2 cellular contexts compared by ENCODE assay signal in the genomic region with DNA sequence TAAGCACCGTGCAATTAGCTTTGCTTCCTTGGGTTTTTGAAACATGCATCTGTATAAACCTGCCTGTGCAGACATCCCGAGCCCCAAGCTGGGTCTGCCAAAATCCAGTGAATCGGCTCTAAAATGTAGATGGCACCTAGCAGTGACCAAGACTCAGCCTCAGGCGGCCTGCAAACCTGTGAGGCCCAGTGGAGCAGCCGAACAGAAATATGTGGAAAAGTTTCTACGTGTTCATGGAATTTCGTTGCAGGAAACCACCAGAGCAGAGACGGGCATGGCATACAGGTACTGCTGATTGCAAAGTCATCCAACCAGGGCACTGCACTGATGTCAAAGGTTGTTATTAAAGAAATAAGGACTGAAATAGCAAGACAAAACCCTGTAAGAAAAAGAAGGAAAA.
TF ChIP-seq lines count a peak whose summit lies in the region.

No MANE protein-coding gene starts in this region.

TF ChIP-seq in SK-N-SH, 30 proteins besides CTCF, POLR2A, EP300 and RAD21 (continued from another document):
- TF ChIP-seq RXRA (IDR thresholded peaks at IDR 0.05; ENCODE audit: borderline replicate concordance, low read depth) = no peak
- TF ChIP-seq, protein P1, sequence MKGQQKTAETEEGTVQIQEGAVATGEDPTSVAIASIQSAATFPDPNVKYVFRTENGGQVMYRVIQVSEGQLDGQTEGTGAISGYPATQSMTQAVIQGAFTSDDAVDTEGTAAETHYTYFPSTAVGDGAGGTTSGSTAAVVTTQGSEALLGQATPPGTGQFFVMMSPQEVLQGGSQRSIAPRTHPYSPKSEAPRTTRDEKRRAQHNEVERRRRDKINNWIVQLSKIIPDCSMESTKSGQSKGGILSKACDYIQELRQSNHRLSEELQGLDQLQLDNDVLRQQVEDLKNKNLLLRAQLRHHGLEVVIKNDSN (IDR thresholded peaks at IDR 0.05; ENCODE audit: borderline replicate concordance, low read depth) = no peak
- TF ChIP-seq SMC3 (IDR thresholded peaks at IDR 0.05; ENCODE audit: low read depth, low read length) = no peak
- TF ChIP-seq POLR2AphosphoS5 (IDR thresholded peaks at IDR 0.05; ENCODE audit: low read depth, low read length) = no peak
- no peak for TF ChIP-seq JUND (IDR thresholded peaks at IDR 0.05)
- TF ChIP-seq ELF1 (IDR thresholded peaks at IDR 0.05) = no peak
- TF ChIP-seq, protein P2, sequence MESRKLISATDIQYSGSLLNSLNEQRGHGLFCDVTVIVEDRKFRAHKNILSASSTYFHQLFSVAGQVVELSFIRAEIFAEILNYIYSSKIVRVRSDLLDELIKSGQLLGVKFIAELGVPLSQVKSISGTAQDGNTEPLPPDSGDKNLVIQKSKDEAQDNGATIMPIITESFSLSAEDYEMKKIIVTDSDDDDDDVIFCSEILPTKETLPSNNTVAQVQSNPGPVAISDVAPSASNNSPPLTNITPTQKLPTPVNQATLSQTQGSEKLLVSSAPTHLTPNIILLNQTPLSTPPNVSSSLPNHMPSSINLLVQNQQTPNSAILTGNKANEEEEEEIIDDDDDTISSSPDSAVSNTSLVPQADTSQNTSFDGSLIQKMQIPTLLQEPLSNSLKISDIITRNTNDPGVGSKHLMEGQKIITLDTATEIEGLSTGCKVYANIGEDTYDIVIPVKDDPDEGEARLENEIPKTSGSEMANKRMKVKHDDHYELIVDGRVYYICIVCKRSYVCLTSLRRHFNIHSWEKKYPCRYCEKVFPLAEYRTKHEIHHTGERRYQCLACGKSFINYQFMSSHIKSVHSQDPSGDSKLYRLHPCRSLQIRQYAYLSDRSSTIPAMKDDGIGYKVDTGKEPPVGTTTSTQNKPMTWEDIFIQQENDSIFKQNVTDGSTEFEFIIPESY (IDR thresholded peaks at IDR 0.05; ENCODE audit: borderline replicate concordance, low read depth) = no peak
- TF ChIP-seq, protein P3, sequence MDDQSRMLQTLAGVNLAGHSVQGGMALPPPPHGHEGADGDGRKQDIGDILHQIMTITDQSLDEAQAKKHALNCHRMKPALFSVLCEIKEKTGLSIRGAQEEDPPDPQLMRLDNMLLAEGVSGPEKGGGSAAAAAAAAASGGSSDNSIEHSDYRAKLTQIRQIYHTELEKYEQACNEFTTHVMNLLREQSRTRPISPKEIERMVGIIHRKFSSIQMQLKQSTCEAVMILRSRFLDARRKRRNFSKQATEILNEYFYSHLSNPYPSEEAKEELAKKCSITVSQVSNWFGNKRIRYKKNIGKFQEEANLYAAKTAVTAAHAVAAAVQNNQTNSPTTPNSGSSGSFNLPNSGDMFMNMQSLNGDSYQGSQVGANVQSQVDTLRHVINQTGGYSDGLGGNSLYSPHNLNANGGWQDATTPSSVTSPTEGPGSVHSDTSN (IDR thresholded peaks at IDR 0.05) = no peak
- TF ChIP-seq MXI1 (IDR thresholded peaks at IDR 0.05; ENCODE audit: low read depth, low read length) = no peak
- no peak for TF ChIP-seq FOSL2 (IDR thresholded peaks at IDR 0.05; ENCODE audit: borderline replicate concordance, low read depth)

TF ChIP-seq in SK-N-SH treated with all-trans-retinoic acid at 6 μM for 48 hours, 23 proteins besides CTCF, POLR2A, EP300 and RAD21 (continued from another document):
- TF ChIP-seq, protein P4, sequence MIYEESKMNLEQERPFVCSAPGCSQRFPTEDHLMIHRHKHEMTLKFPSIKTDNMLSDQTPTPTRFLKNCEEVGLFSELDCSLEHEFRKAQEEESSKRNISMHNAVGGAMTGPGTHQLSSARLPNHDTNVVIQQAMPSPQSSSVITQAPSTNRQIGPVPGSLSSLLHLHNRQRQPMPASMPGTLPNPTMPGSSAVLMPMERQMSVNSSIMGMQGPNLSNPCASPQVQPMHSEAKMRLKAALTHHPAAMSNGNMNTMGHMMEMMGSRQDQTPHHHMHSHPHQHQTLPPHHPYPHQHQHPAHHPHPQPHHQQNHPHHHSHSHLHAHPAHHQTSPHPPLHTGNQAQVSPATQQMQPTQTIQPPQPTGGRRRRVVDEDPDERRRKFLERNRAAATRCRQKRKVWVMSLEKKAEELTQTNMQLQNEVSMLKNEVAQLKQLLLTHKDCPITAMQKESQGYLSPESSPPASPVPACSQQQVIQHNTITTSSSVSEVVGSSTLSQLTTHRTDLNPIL (CRISPR knock-in tag; IDR thresholded peaks at IDR 0.05; ENCODE audit: low read depth) = no peak
- no peak for TF ChIP-seq ZNF565 (CRISPR knock-in tag; conservative IDR thresholded peaks at IDR 0.05; ENCODE audit: low read depth)
- TF ChIP-seq, protein P5, sequence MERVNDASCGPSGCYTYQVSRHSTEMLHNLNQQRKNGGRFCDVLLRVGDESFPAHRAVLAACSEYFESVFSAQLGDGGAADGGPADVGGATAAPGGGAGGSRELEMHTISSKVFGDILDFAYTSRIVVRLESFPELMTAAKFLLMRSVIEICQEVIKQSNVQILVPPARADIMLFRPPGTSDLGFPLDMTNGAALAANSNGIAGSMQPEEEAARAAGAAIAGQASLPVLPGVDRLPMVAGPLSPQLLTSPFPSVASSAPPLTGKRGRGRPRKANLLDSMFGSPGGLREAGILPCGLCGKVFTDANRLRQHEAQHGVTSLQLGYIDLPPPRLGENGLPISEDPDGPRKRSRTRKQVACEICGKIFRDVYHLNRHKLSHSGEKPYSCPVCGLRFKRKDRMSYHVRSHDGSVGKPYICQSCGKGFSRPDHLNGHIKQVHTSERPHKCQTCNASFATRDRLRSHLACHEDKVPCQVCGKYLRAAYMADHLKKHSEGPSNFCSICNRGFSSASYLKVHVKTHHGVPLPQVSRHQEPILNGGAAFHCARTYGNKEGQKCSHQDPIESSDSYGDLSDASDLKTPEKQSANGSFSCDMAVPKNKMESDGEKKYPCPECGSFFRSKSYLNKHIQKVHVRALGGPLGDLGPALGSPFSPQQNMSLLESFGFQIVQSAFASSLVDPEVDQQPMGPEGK (CRISPR knock-in tag; IDR thresholded peaks at IDR 0.05; ENCODE audit: borderline replicate concordance) = no peak
- TF ChIP-seq TOX (CRISPR knock-in tag; IDR thresholded peaks at IDR 0.05; ENCODE audit: borderline replicate concordance) = no peak
- no peak for TF ChIP-seq SNAI2 (CRISPR knock-in tag; IDR thresholded peaks at IDR 0.05)
- TF ChIP-seq, protein P6, sequence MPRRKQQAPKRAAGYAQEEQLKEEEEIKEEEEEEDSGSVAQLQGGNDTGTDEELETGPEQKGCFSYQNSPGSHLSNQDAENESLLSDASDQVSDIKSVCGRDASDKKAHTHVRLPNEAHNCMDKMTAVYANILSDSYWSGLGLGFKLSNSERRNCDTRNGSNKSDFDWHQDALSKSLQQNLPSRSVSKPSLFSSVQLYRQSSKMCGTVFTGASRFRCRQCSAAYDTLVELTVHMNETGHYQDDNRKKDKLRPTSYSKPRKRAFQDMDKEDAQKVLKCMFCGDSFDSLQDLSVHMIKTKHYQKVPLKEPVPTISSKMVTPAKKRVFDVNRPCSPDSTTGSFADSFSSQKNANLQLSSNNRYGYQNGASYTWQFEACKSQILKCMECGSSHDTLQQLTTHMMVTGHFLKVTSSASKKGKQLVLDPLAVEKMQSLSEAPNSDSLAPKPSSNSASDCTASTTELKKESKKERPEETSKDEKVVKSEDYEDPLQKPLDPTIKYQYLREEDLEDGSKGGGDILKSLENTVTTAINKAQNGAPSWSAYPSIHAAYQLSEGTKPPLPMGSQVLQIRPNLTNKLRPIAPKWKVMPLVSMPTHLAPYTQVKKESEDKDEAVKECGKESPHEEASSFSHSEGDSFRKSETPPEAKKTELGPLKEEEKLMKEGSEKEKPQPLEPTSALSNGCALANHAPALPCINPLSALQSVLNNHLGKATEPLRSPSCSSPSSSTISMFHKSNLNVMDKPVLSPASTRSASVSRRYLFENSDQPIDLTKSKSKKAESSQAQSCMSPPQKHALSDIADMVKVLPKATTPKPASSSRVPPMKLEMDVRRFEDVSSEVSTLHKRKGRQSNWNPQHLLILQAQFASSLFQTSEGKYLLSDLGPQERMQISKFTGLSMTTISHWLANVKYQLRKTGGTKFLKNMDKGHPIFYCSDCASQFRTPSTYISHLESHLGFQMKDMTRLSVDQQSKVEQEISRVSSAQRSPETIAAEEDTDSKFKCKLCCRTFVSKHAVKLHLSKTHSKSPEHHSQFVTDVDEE (CRISPR knock-in tag; IDR thresholded peaks at IDR 0.05) = no peak
- TF ChIP-seq ESRRG (CRISPR knock-in tag; IDR thresholded peaks at IDR 0.05) = no peak
- TF ChIP-seq GLIS3 (CRISPR knock-in tag; IDR thresholded peaks at IDR 0.05) = no peak
- no peak for TF ChIP-seq BACH2 (CRISPR knock-in tag; IDR thresholded peaks at IDR 0.05; ENCODE audit: borderline replicate concordance)
- no peak for TF ChIP-seq ZNF70 (CRISPR knock-in tag; IDR thresholded peaks at IDR 0.05)
- no peak for TF ChIP-seq TCF4 (CRISPR knock-in tag; IDR thresholded peaks at IDR 0.05; ENCODE audit: borderline replicate concordance)
- TF ChIP-seq ZNF8 (CRISPR knock-in tag; IDR thresholded peaks at IDR 0.05) = no peak
- TF ChIP-seq PPARA (CRISPR knock-in tag; IDR thresholded peaks at IDR 0.05; ENCODE audit: borderline replicate concordance) = no peak
- TF ChIP-seq ZC3H10 (CRISPR knock-in tag; IDR thresholded peaks at IDR 0.05) = no peak
- TF ChIP-seq ISL1 (CRISPR knock-in tag; IDR thresholded peaks at IDR 0.05) = no peak
- TF ChIP-seq ZFP3 (CRISPR knock-in tag; IDR thresholded peaks at IDR 0.05) = no peak
- TF ChIP-seq RARB (CRISPR knock-in tag; IDR thresholded peaks at IDR 0.05) = no peak
